Comparison of ENCODE assay signal across 37 cellular contexts in the genomic region with DNA sequence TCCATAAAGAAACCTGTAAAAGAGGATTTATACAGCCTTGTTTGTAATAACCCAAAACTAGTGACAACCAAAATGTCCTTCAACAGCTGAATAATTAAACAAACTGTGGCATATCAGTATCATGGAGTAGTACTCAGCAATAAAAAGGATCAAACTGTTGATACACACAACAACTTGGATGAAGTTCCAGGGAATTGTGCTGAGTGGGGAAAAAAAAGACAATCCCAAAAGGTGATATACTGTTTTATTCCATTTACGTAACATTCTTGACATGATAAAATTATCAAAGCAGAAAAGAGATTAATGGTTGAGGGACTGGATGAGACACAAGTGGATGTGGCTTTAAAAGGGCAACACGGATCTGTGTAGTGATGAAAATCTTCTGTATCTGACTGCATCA. TPM values are rescaled to one million over a fixed set of nuclear protein-coding genes. Genes with fewer than 3 reads are reported as not detected.
"Had no signal": no experiment of that assay in that cellular context is flagged by ENCODE, and none has a peak within 500 bp of the region (broad histone marks: within the 10 kb centered on the region; RNA-seq: fewer than 3 reads in every experiment).

No MANE protein-coding gene starts in this region.

- H3K4me2 ChIP-seq: smooth muscle cell had no signal

- H3K9ac ChIP-seq: parathyroid adenoma had no signal

- H2AFZ ChIP-seq: parathyroid adenoma had no signal

- H3K4me3 Mint-ChIP-seq: naive thymus-derived CD8-positive, alpha-beta T cell; natural killer cell treated with Interleukin-12 subunit alpha and Interleukin-12 subunit beta and Interleukin-15 and Interleukin-18, amount 100 ng/mL, for 72 hours; nephron progenitor cell; neural crest cell; stimulated activated memory B cell treated with anti-CD40 and anti-IgM and Interleukin-4, amounts not matched to agents 10 μg/mL and 1 μg/mL and 100 μg/mL, for 72 hours; stimulated activated naive CD8-positive, alpha-beta T cell treated with anti-CD3 and anti-CD28 coated beads, Interleukin-15, amount 100 ng/mL, for 72 hours; type B pancreatic cell had no signal

- H3K36me3 ChIP-seq: neutrophil, spleen, suprapubic skin, tibial artery, transverse colon, upper lobe of right lung, uterus had no signal

- H3K27ac ChIP-seq: neutrophil, parathyroid adenoma, psoas muscle, skin epidermis, spleen, suprapubic skin, testis, tibial artery, transverse colon, upper lobe of right lung, uterus had no signal

- H3K36me3 Mint-ChIP-seq: natural killer cell treated with Interleukin-12 subunit alpha and Interleukin-12 subunit beta and Interleukin-15 and Interleukin-18, amount 100 ng/mL, for 72 hours; stimulated activated memory B cell treated with anti-CD40 and anti-IgM and Interleukin-4, amounts not matched to agents 10 μg/mL and 1 μg/mL and 100 μg/mL, for 72 hours; type B pancreatic cell had no signal

- H3K4me3 ChIP-seq: psoas muscle, skin epidermis, smooth muscle cell, spleen, suprapubic skin, testis, tibial artery, transverse colon, upper lobe of right lung, uterus had no signal

- H3K9me3 ChIP-seq: neutrophil, suprapubic skin, testis, transverse colon, upper lobe of right lung, uterus had no signal

- ATAC-seq: naive thymus-derived CD8-positive, alpha-beta T cell; natural killer cell treated with Interleukin-12 subunit alpha and Interleukin-12 subunit beta and Interleukin-15 and Interleukin-18, amount 100 ng/mL, for 72 hours; psoas muscle; right cardiac atrium; sciatic nerve; stimulated activated memory B cell treated with anti-CD40 and anti-IgM and Interleukin-4, amounts not matched to agents 10 μg/mL and 1 μg/mL and 100 μg/mL, for 72 hours; stimulated activated naive CD8-positive, alpha-beta T cell treated with anti-CD3 and anti-CD28 coated beads, Interleukin-15, amount 100 ng/mL, for 72 hours; stimulated activated naive CD8-positive, alpha-beta T cell treated with anti-CD3 and anti-CD28 coated beads, Interleukin-15, Interleukin-2, amounts not matched to agents 100 U/mL and 50 U/mL, for 24 hours; upper lobe of right lung had no signal

- H3K27me3 Mint-ChIP-seq: progenitor cell of endocrine pancreas had no signal

- H3K79me2 ChIP-seq: parathyroid adenoma had no signal

- H3K9me3 Mint-ChIP-seq: type B pancreatic cell had no signal

- H3K27me3 ChIP-seq: neutrophil, spleen, suprapubic skin, testis, tibial artery, transverse colon, upper lobe of right lung, uterus had no signal

- H3K27ac Mint-ChIP-seq: naive thymus-derived CD8-positive, alpha-beta T cell; natural killer cell treated with Interleukin-12 subunit alpha and Interleukin-12 subunit beta and Interleukin-15 and Interleukin-18, amount 100 ng/mL, for 72 hours; nephron progenitor cell; progenitor cell of endocrine pancreas; stimulated activated memory B cell treated with anti-CD40 and anti-IgM and Interleukin-4, amounts not matched to agents 10 μg/mL and 1 μg/mL and 100 μg/mL, for 72 hours; stimulated activated naive CD8-positive, alpha-beta T cell treated with anti-CD3 and anti-CD28 coated beads, Interleukin-15, amount 100 ng/mL, for 72 hours; type B pancreatic cell had no signal

- DNase-seq: naive thymus-derived CD8-positive, alpha-beta T cell; nephron progenitor cell; nucleus accumbens; posterior cingulate gyrus; psoas muscle; right cardiac atrium; spleen; stimulated activated CD4-positive, alpha-beta T cell treated with anti-CD3 and anti-CD28 coated beads, Interleukin-12 subunit alpha, Interleukin-12 subunit beta, amount 100 ng/mL, for 4 hours; stimulated activated CD4-positive, alpha-beta T cell treated with anti-CD3 and anti-CD28 coated beads, Interleukin-1b, Interleukin-23, amount 100 ng/mL, for 48 hours; stimulated activated CD4-positive, alpha-beta T cell treated with anti-CD3 and anti-CD28 coated beads, Interleukin-4, amount 100 ng/mL, for 1 hour; stimulated activated CD4-positive, alpha-beta T cell treated with anti-CD3 and anti-CD28 coated beads, Interleukin-4, amount 100 ng/mL, for 4 hours; stimulated activated CD8-positive, alpha-beta memory T cell treated with anti-CD3 and anti-CD28 coated beads, Interleukin-4, amount 100 ng/mL, for 48 hours; stimulated activated naive CD4-positive, alpha-beta T cell; stimulated activated naive CD8-positive, alpha-beta T cell treated with anti-CD3 and anti-CD28 coated beads, Interleukin-15, amount 100 ng/mL, for 72 hours; stimulated activated naive CD8-positive, alpha-beta T cell treated with anti-CD3 and anti-CD28 coated beads, Interleukin-15, Interleukin-2, amounts not matched to agents 100 U/mL and 50 U/mL, for 24 hours; substantia nigra; testis; tibial artery; transverse colon; upper lobe of right lung; uterus had no signal

- H3K4me1 Mint-ChIP-seq: naive thymus-derived CD8-positive, alpha-beta T cell; nephron progenitor cell; neural crest cell; stimulated activated memory B cell treated with anti-CD40 and anti-IgM and Interleukin-4, amounts not matched to agents 10 μg/mL and 1 μg/mL and 100 μg/mL, for 72 hours; stimulated activated naive CD8-positive, alpha-beta T cell treated with anti-CD3 and anti-CD28 coated beads, Interleukin-15, amount 100 ng/mL, for 72 hours had no signal

- H3K4me1 ChIP-seq: parathyroid adenoma, psoas muscle, spleen, suprapubic skin, testis, tibial artery, transverse colon, upper lobe of right lung, uterus had no signal

RNA-seq across cellular contexts. Expression of a gene that starts 55.3 kb away (rescaled TPM):
- total RNA-seq: naive thymus-derived CD8-positive, alpha-beta T cell; natural killer cell treated with Interleukin-12 subunit alpha and Interleukin-12 subunit beta and Interleukin-15 and Interleukin-18, amount 100 ng/mL, for 72 hours; neural crest cell; omental fat pad; osteocyte; progenitor cell of endocrine pancreas; psoas muscle; renal cortical epithelial cell; right cardiac atrium; sciatic nerve; smooth muscle cell; spleen; suprapubic skin; testis; upper lobe of right lung; urinary bladder; uterus had no signal
- polyA plus RNA-seq: naive thymus-derived CD8-positive, alpha-beta T cell; psoas muscle; right cardiac atrium; smooth muscle cell; spleen; thymus; urinary bladder had no signal
